ENCODE assay signal across 15 cellular contexts in genomic region chr11:87331273-87331672, GRCh38.
DNase-seq lines count a peak whose midpoint lies in the region; ATAC-seq and TF ChIP-seq lines count a peak whose summit lies in the region.
"Had no signal": no experiment of that assay in that cellular context is flagged by ENCODE, and none has a peak within 500 bp of the region (broad histone marks: within the 10 kb centered on the region; RNA-seq: fewer than 3 reads in every experiment).

No MANE protein-coding gene starts in this region.

- H3K27me3 Mint-ChIP-seq in WTC11 (ENCODE audit: low read depth) = no peaks in the 10 kb centered on the region; the same call in 1 of the 2 replicates

- H3K27ac ChIP-seq in right cardiac atrium (ENCODE audit: low read length) (no peak overlapping the region), gastrocnemius medialis (peak overlapping the region in 3 of 4 donors; percentile 34 to 47 (median 37))
- H3K27ac ChIP-seq: C4-2B, KMS-11 had no signal

- H3K9me3 ChIP-seq in right cardiac atrium (ENCODE audit: control insufficient read depth, low read length) = no peaks in the 10 kb centered on the region
- no peaks in the 10 kb centered on the region for H3K9me3 ChIP-seq in gastrocnemius medialis

- intact Hi-C loops in right cardiac atrium (cut with DNase I) = no loop called here
- intact Hi-C loops in gastrocnemius medialis (cut with DNase I; ENCODE audit: low total_unique reads) = no loop called here

- H3K4me3 ChIP-seq in fibroblast of the aortic adventitia (ENCODE audit: low read depth, low read length) (no peak overlapping the region), right cardiac atrium (ENCODE audit: low read length) (no peak overlapping the region), gastrocnemius medialis (no peak overlapping the region)

- H3K27me3 ChIP-seq in right cardiac atrium (ENCODE audit: control insufficient read depth, insufficient read depth) (no peaks in the 10 kb centered on the region), gastrocnemius medialis (no peaks in the 10 kb centered on the region)

- TF ChIP-seq POLR2A in gastrocnemius medialis (IDR thresholded peaks at IDR 0.05) = no peak

- H3K4me1 Mint-ChIP-seq in WTC11 = 0 out of 2 replicates have a peak, but pooled peaks cover 3% of the 10 kb centered on the region

- WGBS in right cardiac atrium = 58% methylated on average over 6 of the region's 6 CpGs

- DNase-seq in WTC11 (ENCODE audit: low spot score) = no peak
- DNase-seq in fibroblast of the aortic adventitia (ENCODE audit: low read depth) = peak; percentile 18
- no peak for DNase-seq in right cardiac atrium
- no peak for DNase-seq in gastrocnemius medialis
- DNase-seq in ACHN = no peak
- DNase-seq in HCEC 1CT = no peak
- DNase-seq in NCI-H2107 treated with DMSO at 0.1 percent for 48 hours (lab: John Stamatoyannopoulos, UW; ENCODE audit: unreplicated experiment) = no peak
- DNase-seq: DND-41, GOT3, NCI-H146, NCI-H2081, NCI-H2227 treated with DMSO at 0.1 percent for 48 hours, NCI-H524 treated with DMSO at 0.1 percent for 48 hours had no signal

- H3K27ac Mint-ChIP-seq in WTC11 = no peak overlapping the region; the same call in 1 of the 2 replicates

- TF ChIP-seq CTCF in WTC11 (IDR thresholded peaks at IDR 0.05) (no peak), fibroblast of the aortic adventitia (IDR thresholded peaks at IDR 0.05; ENCODE audit: insufficient read depth, low read length) (no peak), gastrocnemius medialis (IDR thresholded peaks at IDR 0.05 in 4 of 5, conservative IDR thresholded peaks at IDR 0.05 in 1 of 5) (no peak)

- no peaks in the 10 kb centered on the region for H3K36me3 ChIP-seq in gastrocnemius medialis

- peaks cover 23% of the 10 kb centered on the region for H3K9me3 Mint-ChIP-seq in WTC11

- peaks cover 1% of the 10 kb centered on the region for H3K4me1 ChIP-seq in right cardiac atrium (ENCODE audit: control insufficient read depth, insufficient read depth, low read length)
- peaks cover 0 to 5% of the 10 kb centered on the region in 2 donors for H3K4me1 ChIP-seq in gastrocnemius medialis

- in situ Hi-C loops in gastrocnemius medialis (cut with MboI; ENCODE audit: low sequenced_read_pairs in 4 of 4) (no loop called here), ACHN (cut with HindIII; ENCODE audit: low pct_ligation_motif_present, low pct_unique_long_range_greater_than_20kb, low sequenced_read_pairs) (no loop called here)

- POLR2A ChIA-PET in WTC11 (lab: Charles Lee) = no interaction called here

- no peak overlapping the region for H3K4me3 Mint-ChIP-seq in WTC11

- peak; percentile 22; the same call in 1 of the 2 replicates for ATAC-seq in WTC11
- ATAC-seq in right cardiac atrium = peak; percentile 59 to 86
- ATAC-seq in gastrocnemius medialis = peak; percentile 44 to 68

- peaks cover 13% of the 10 kb centered on the region for H3K36me3 Mint-ChIP-seq in WTC11

- CTCF ChIA-PET in WTC11 (lab: Charles Lee) = interaction anchor here (0.7 to 1.9 kb wide), 5 partner anchors 90 to 461 kb away, joined by 3 to 8 read pairs (median 4); partner anchors contain the start of gene FZD4

TF ChIP-seq in WTC11, 78 proteins besides CTCF, POLR2A, EP300 and RAD21 (continues in another document):
- TF ChIP-seq MXD4 (CRISPR knock-in tag; IDR thresholded peaks at IDR 0.05; ENCODE audit: borderline replicate concordance) (no peak), ZNF138 (CRISPR knock-in tag; conservative IDR thresholded peaks at IDR 0.05) (no peak), ZNF532 (CRISPR knock-in tag; IDR thresholded peaks at IDR 0.05; ENCODE audit: borderline replicate concordance) (no peak), TCF7 (CRISPR knock-in tag; IDR thresholded peaks at IDR 0.05; ENCODE audit: low read depth) (no peak), HMGA2 (CRISPR knock-in tag; IDR thresholded peaks at IDR 0.05) (no peak), ATF3 (CRISPR knock-in tag; conservative IDR thresholded peaks at IDR 0.05) (no peak), USF1 (CRISPR knock-in tag; IDR thresholded peaks at IDR 0.05) (no peak), IRF2 (CRISPR knock-in tag; IDR thresholded peaks at IDR 0.05; ENCODE audit: borderline replicate concordance, low read depth) (no peak), CDX4 (CRISPR knock-in tag; IDR thresholded peaks at IDR 0.05; ENCODE audit: borderline replicate concordance) (no peak), SMAD4 (CRISPR knock-in tag; IDR thresholded peaks at IDR 0.05) (no peak), FOXP4 (CRISPR knock-in tag; IDR thresholded peaks at IDR 0.05) (no peak), STAT6 (CRISPR knock-in tag; conservative IDR thresholded peaks at IDR 0.05; ENCODE audit: low read depth) (no peak)

Comparison
In these comparisons a context has a peak if more than half of its experiments do, and no peak if none do; other contexts are left out.
1. ATAC-seq: peak in every context shown above with its lines; median percentile 72 in right cardiac atrium; 56 in gastrocnemius medialis; 22 in WTC11.